27 cellular contexts compared by ENCODE assay signal in genomic region chr5:31378838-31379237, GRCh38.
DNase-seq lines count a peak whose midpoint lies in the region; ATAC-seq and TF ChIP-seq lines count a peak whose summit lies in the region.
"Had no signal": no experiment of that assay in that cellular context is flagged by ENCODE, and none has a peak within 500 bp of the region (broad histone marks: within the 10 kb centered on the region; RNA-seq: fewer than 3 reads in every experiment).

No MANE protein-coding gene starts in this region.

- H3K4me3 ChIP-seq in AG10803 (ENCODE audit: low read length) (no peak overlapping the region), fibroblast of pulmonary artery (replicated peaks; ENCODE audit: low read depth, low read length) (no peak overlapping the region)
- H3K4me3 ChIP-seq: A549, pancreas, tibial nerve had no signal

- peak; percentile 36 for DNase-seq in AG10803 (ENCODE audit: low read depth)
- peak; percentile 50 for DNase-seq in LHCN-M2 (ENCODE audit: low read depth)
- peak; percentile 19 for DNase-seq in T1000 (lab: John Stamatoyannopoulos, UW)
- peak; percentile 83 for DNase-seq in fibroblast of pulmonary artery (ENCODE audit: low read depth)
- no peak for DNase-seq in activated CD4-positive, alpha-beta T cell treated with anti-CD3 and anti-CD28 coated beads for 48 hours
- no peak for DNase-seq in activated CD8-positive, alpha-beta memory T cell treated with anti-CD3 and anti-CD28 coated beads for 24 hours
- DNase-seq: activated CD8-positive, alpha-beta T cell treated with anti-CD3 and anti-CD28 coated beads for 36 hours; activated naive CD4-positive, alpha-beta T cell; activated T-cell treated with anti-CD3 and anti-CD28 coated beads, Interleukin-2, amount 50 U/mL, for 24 hours; amniotic stem cell; Calu3; caudate nucleus; foreskin keratinocyte; H7; hippocampal formation; left ventricle myocardium superior; midbrain; NCI-H2107; NCI-H524 treated with DMSO at 0.1 percent for 48 hours; pancreas; right cardiac atrium; stimulated activated naive CD8-positive, alpha-beta T cell treated with anti-CD3 and anti-CD28 coated beads, Interleukin-15, amount 100 ng/mL, for 72 hours had no signal

- no peak for TF ChIP-seq CTCF in AG10803 (conservative IDR thresholded peaks at IDR 0.05; ENCODE audit: low read length)
- TF ChIP-seq CTCF in fibroblast of pulmonary artery (IDR thresholded peaks at IDR 0.05; ENCODE audit: low read length, missing control alignments): no peak

- ATAC-seq in GM18909 (IDR thresholded peaks at IDR 0.05; ENCODE audit: poor library complexity, unreplicated experiment) (no peak), HG03039 (IDR thresholded peaks at IDR 0.05; ENCODE audit: unreplicated experiment) (no peak)
- ATAC-seq: A549; activated CD8-positive, alpha-beta T cell treated with anti-CD3 and anti-CD28 coated beads for 36 hours; foreskin keratinocyte; left ventricle myocardium superior; natural killer cell treated with Interleukin-12 subunit alpha and Interleukin-12 subunit beta and Interleukin-15 and Interleukin-18, amount 100 ng/mL, for 72 hours; pancreas; right cardiac atrium; stimulated activated naive CD8-positive, alpha-beta T cell treated with anti-CD3 and anti-CD28 coated beads, Interleukin-15, amount 100 ng/mL, for 72 hours had no signal

Comparison
In these comparisons a context has a peak if more than half of its experiments do, and no peak if none do; other contexts are left out.
1. DNase-seq: peak in AG10803 (single experiment), LHCN-M2 (single experiment), T1000 (single experiment) and fibroblast of pulmonary artery (single experiment); none in activated CD4-positive, alpha-beta T cell treated with anti-CD3 and anti-CD28 coated beads for 48 hours (single experiment) and activated CD8-positive, alpha-beta memory T cell treated with anti-CD3 and anti-CD28 coated beads for 24 hours (single experiment).